Comparison of ENCODE assay signal across 8 cellular contexts in the genomic region with DNA sequence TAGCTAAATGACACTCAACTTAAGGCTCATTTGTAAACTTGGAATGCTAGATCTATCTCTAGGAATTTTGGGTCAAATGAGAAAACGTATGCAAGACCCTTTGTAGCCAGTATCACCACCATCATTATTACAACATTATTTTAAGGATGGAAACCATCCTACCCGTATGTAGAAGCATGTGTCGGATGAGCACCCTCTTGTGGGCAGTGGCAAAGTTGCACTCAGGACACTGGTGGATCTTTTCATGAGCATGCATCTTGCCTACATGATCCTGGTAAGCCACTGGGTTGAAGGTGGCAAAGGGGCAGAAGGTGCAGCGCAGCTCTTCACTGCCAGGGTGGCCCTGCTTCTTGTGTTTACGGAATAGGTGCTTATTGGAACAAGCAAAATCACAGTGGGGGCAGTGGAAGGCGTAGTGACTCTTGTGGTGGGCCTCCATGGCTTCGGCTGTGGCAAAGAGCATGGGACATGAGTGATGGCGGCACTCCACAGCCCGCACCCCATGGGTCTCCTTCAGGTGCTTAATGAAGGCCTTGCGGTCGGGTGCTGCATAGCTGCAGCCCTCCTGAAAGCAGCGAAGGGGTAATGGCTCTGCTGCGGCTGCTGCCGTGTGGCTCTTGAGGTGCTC. TPM values are rescaled to one million over a fixed set of nuclear protein-coding genes. Genes with fewer than 3 reads are reported as not detected.
A peak's percentile ranks its signal among the peaks of the same experiment; 100 is the strongest.
DNase-seq lines count a peak whose midpoint lies in the region; ATAC-seq and TF ChIP-seq lines count a peak whose summit lies in the region.

No MANE protein-coding gene starts in this region.

- no peak overlapping the region for H3K4me3 ChIP-seq in heart right ventricle

- no peaks in the 10 kb centered on the region for H3K9me3 ChIP-seq in heart right ventricle

- peaks cover 0 to 100% (median 67%) of the 10 kb centered on the region in 9 donors for H3K36me3 ChIP-seq in heart right ventricle

- DNase-seq in DMS 273 (lab: John Stamatoyannopoulos, UW; ENCODE audit: unreplicated experiment) (peak; percentile 79), DMS 273 treated with DMSO at 0.1 percent for 48 hours (lab: John Stamatoyannopoulos, UW) (no peak), HUDEP-2 (lab: John Stamatoyannopoulos, UW; ENCODE audit: unreplicated experiment in 76 of 76) (peak in 55 of 76 experiments; percentile 2 to 65 (median 28)), SK-MEL-5 (ENCODE audit: low read depth, low spot score) (peak; percentile 83), heart right ventricle (peak in 1 of 2 donors; percentile 46), putamen (ENCODE audit: low spot score) (peak; percentile 34)
- DNase-seq in activated naive CD8-positive, alpha-beta T cell treated with anti-CD3 and anti-CD28 coated beads, Interleukin-2, amount 50 U/mL, for 24 hours = peak; percentile 48

- H3K27me3 Mint-ChIP-seq in activated naive CD8-positive, alpha-beta T cell treated with anti-CD3 and anti-CD28 coated beads, Interleukin-2, amount 50 U/mL, for 24 hours = no peaks in the 10 kb centered on the region

- no peaks in the 10 kb centered on the region for H3K9me3 Mint-ChIP-seq in activated naive CD8-positive, alpha-beta T cell treated with anti-CD3 and anti-CD28 coated beads, Interleukin-2, amount 50 U/mL, for 24 hours

- peak; percentile 70 for ATAC-seq in activated naive CD8-positive, alpha-beta T cell treated with anti-CD3 and anti-CD28 coated beads, Interleukin-2, amount 50 U/mL, for 24 hours
- peak; percentile 35 to 72 (median 69) for ATAC-seq in heart right ventricle
- ATAC-seq in GM18505 (IDR thresholded peaks at IDR 0.05; ENCODE audit: unreplicated experiment) = no peak

- peaks cover 0 to 4% (median 0%) of the 10 kb centered on the region in 9 donors for H3K4me1 ChIP-seq in heart right ventricle

- H3K4me1 Mint-ChIP-seq in activated naive CD8-positive, alpha-beta T cell treated with anti-CD3 and anti-CD28 coated beads, Interleukin-2, amount 50 U/mL, for 24 hours = no peaks in the 10 kb centered on the region

- no peak overlapping the region for H3K27ac Mint-ChIP-seq in activated naive CD8-positive, alpha-beta T cell treated with anti-CD3 and anti-CD28 coated beads, Interleukin-2, amount 50 U/mL, for 24 hours

- no peak overlapping the region for H3K4me3 Mint-ChIP-seq in activated naive CD8-positive, alpha-beta T cell treated with anti-CD3 and anti-CD28 coated beads, Interleukin-2, amount 50 U/mL, for 24 hours

- peaks cover 62% of the 10 kb centered on the region for H3K36me3 Mint-ChIP-seq in activated naive CD8-positive, alpha-beta T cell treated with anti-CD3 and anti-CD28 coated beads, Interleukin-2, amount 50 U/mL, for 24 hours (ENCODE audit: low read depth)

- TF ChIP-seq CTCF in heart right ventricle (IDR thresholded peaks at IDR 0.05) = peak; percentile 52 to 86 (median 77)

- H3K27me3 ChIP-seq in heart right ventricle = no peaks in the 10 kb centered on the region

- intact Hi-C loops in heart right ventricle (cut with DNase I) = loop anchor here in 5 of 10 donors (5.0 to 10.0 kb wide), 6 partner anchors 56 to 244 kb away; a partner anchor contains a TSS

- WGBS in heart right ventricle, 2 donors = 75 to 79% methylated on average over 14 of the region's 14 CpGs

- no peak for TF ChIP-seq POLR2A in GM18505 (IDR thresholded peaks at IDR 0.05; ENCODE audit: borderline replicate concordance, extremely low read depth, insufficient read depth, insufficient read length)

- in situ Hi-C loops in SK-MEL-5 (cut with HindIII; ENCODE audit: low pct_unique_long_range_greater_than_20kb, low sequenced_read_pairs) = no loop called here

- H3K27ac ChIP-seq in heart right ventricle = no peak overlapping the region

RNA-seq across cellular contexts. Expression of a gene that starts 10.8 kb away (rescaled TPM):
- total RNA-seq in SK-MEL-5 (2014; rRNA removed; shearing (Covaris generic)) = 4.7 and 6.3 TPM in 2 replicates
- 12.1 and 18.9 TPM in 2 replicates for polyA plus RNA-seq in SK-MEL-5 (2015; cell fraction: cytosol; rRNA removed)
- polyA plus RNA-seq in SK-MEL-5 (2015; cell fraction: nucleus; rRNA removed) = 29.9 and 30.1 TPM in 2 replicates
- total RNA-seq in heart right ventricle = 10 to 100 TPM; 17.9 to 29.5 (median 22.9) TPM
- polyA plus RNA-seq in heart right ventricle = 10 to 100 TPM in 1 of 2 donors, 1 to 10 TPM in 1; 4.4 to 10.2 TPM

RNA-seq across cellular contexts. Expression of a gene that starts 10.9 kb away (rescaled TPM):
- 26.8 and 28.1 TPM in 2 replicates for total RNA-seq in SK-MEL-5 (2014; rRNA removed; shearing (Covaris generic))
- 25.1 and 27.9 TPM in 2 replicates for polyA plus RNA-seq in SK-MEL-5 (2015; cell fraction: cytosol; rRNA removed)
- polyA plus RNA-seq in SK-MEL-5 (2015; cell fraction: nucleus; rRNA removed) = 243 and 287 TPM in 2 replicates
- total RNA-seq in heart right ventricle = 10 to 100 TPM; 34.8 to 53.8 (median 44.6) TPM
- polyA plus RNA-seq in heart right ventricle = 10 to 100 TPM; 52.8 to 84.2 TPM

RNA-seq across cellular contexts. Expression of a gene that starts 23.2 kb away (rescaled TPM):
- total RNA-seq in SK-MEL-5 (2014; rRNA removed; shearing (Covaris generic)) = 32.1 and 42.0 TPM in 2 replicates
- 28.9 and 29.4 TPM in 2 replicates for polyA plus RNA-seq in SK-MEL-5 (2015; cell fraction: cytosol; rRNA removed)
- polyA plus RNA-seq in SK-MEL-5 (2015; cell fraction: nucleus; rRNA removed) = 35.0 and 36.5 TPM in 2 replicates
- total RNA-seq in heart right ventricle = 10 to 100 TPM; 13.5 to 20.3 (median 16.3) TPM
- polyA plus RNA-seq in heart right ventricle = 10 to 100 TPM; 18.1 to 25.4 TPM

RNA-seq across cellular contexts. Expression of a gene that starts 23.3 kb away (rescaled TPM):
- 11.3 and 12.6 TPM in 2 replicates for total RNA-seq in SK-MEL-5 (2014; rRNA removed; shearing (Covaris generic))
- 9.4 and 13.2 TPM in 2 replicates for polyA plus RNA-seq in SK-MEL-5 (2015; cell fraction: cytosol; rRNA removed)
- polyA plus RNA-seq in SK-MEL-5 (2015; cell fraction: nucleus; rRNA removed) = 268 and 351 TPM in 2 replicates
- total RNA-seq in heart right ventricle = 10 to 100 TPM in 1 of 10 donors, 1 to 10 TPM in 9; 4.2 to 16.0 (median 6.5) TPM
- 10 to 100 TPM in 1 of 2 donors, 1 to 10 TPM in 1; 7.5 to 18.8 TPM for polyA plus RNA-seq in heart right ventricle

RNA-seq across cellular contexts. Expression of a gene that starts 40.9 kb away (rescaled TPM):
- 0.32 and 0.53 TPM in 2 replicates for total RNA-seq in SK-MEL-5 (2014; rRNA removed; shearing (Covaris generic))
- polyA plus RNA-seq in SK-MEL-5 (2015; cell fraction: cytosol; rRNA removed) = 0.34 and 1.2 TPM in 2 replicates
- polyA plus RNA-seq in SK-MEL-5 (2015; cell fraction: nucleus; rRNA removed) = 5.3 and 16.3 TPM in 2 replicates
- 1 to 10 TPM in 6 of 10 donors, under 1 TPM in 4; 0.42 to 2.3 (median 1.1) TPM for total RNA-seq in heart right ventricle
- polyA plus RNA-seq in heart right ventricle = under 1 TPM; 0.23 to 0.59 TPM
